ENCODE assay signal across 11 cellular contexts in genomic region chr3:197802505-197803459, GRCh38. TPM values are rescaled to one million over a fixed set of nuclear protein-coding genes. Genes with fewer than 3 reads are reported as not detected.
A peak's percentile ranks its signal among the peaks of the same experiment; 100 is the strongest.
DNase-seq lines count a peak whose midpoint lies in the region; ATAC-seq and TF ChIP-seq lines count a peak whose summit lies in the region.
"Had no signal": no experiment of that assay in that cellular context is flagged by ENCODE, and none has a peak within 500 bp of the region (broad histone marks: within the 10 kb centered on the region; RNA-seq: fewer than 3 reads in every experiment).

No MANE protein-coding gene starts in this region.

- no peak overlapping the region for H2AFZ ChIP-seq in H9 (ENCODE audit: low read length)

- H4K8ac ChIP-seq in H9 (replicated peaks; ENCODE audit: insufficient read length, low read depth, low read length), result no peak overlapping the region

- no peak overlapping the region for H3K18ac ChIP-seq in H9 (ENCODE audit: insufficient read length, low read depth, low read length)

- H3K23me2 ChIP-seq in H9 (ENCODE audit: insufficient read length, low read depth, low read length, poor library complexity, severe bottlenecking), result no peaks in the 10 kb centered on the region

- H3T11ph ChIP-seq in H9 (ENCODE audit: low read length), result no peak overlapping the region

- H4K20me1 ChIP-seq in H9 (ENCODE audit: control insufficient read depth, insufficient read depth, insufficient read length), result no peaks in the 10 kb centered on the region

- no peak overlapping the region for H2BK12ac ChIP-seq in H9 (ENCODE audit: insufficient read length, low read depth, low read length)

- no peaks in the 10 kb centered on the region for H3K27me3 ChIP-seq in H9 (ENCODE audit: insufficient read depth, low read length)
- H3K27me3 ChIP-seq: body of pancreas, heart right ventricle had no signal

- H3K4ac ChIP-seq in H9 (ENCODE audit: low read depth, low read length), result no peak overlapping the region

- TF ChIP-seq CTCF in C4-2B (conservative IDR thresholded peaks at IDR 0.05) (peak; percentile 64), H9 (conservative IDR thresholded peaks at IDR 0.05) (peak; percentile 40)

- H3K27me3 Mint-ChIP-seq in H9 (ENCODE audit: low read depth), result no peaks in the 10 kb centered on the region
- H3K27me3 Mint-ChIP-seq in activated T-helper 17 cell treated with anti-CD3 and anti-CD28 coated beads, Interleukin-2, amount 50 U/mL, for 72 hours, result no peaks in the 10 kb centered on the region

- no peak overlapping the region for H2BK5ac ChIP-seq in H9 (ENCODE audit: insufficient read length, low read length)

- H3K79me1 ChIP-seq in H9 (ENCODE audit: insufficient read depth, low read depth, low read length, poor library complexity, severe bottlenecking), result peaks cover 14% of the 10 kb centered on the region

- H3K14ac ChIP-seq in H9 (ENCODE audit: insufficient read depth, low read length), result no peak overlapping the region

- no peak overlapping the region for H4K91ac ChIP-seq in H9 (ENCODE audit: insufficient read length, low read depth, low read length)

- H3K27ac Mint-ChIP-seq in H9, result peak overlapping the region in 1 of 3 experiments; percentile 73; a peak in 1 of 7 replicates
- peak overlapping the region; percentile 28 for H3K27ac Mint-ChIP-seq in activated T-helper 17 cell treated with anti-CD3 and anti-CD28 coated beads, Interleukin-2, amount 50 U/mL, for 72 hours

- H2BK120ac ChIP-seq in H9 (ENCODE audit: low read depth, low read length, poor library complexity, severe bottlenecking), result no peak overlapping the region

- ATAC-seq in activated T-helper 17 cell treated with anti-CD3 and anti-CD28 coated beads, Interleukin-2, amount 50 U/mL, for 72 hours (replicated peaks), result peak; percentile 45
- ATAC-seq: body of pancreas had no signal

- H3K23ac ChIP-seq in H9 (ENCODE audit: insufficient read length, low read depth, low read length), result no peak overlapping the region

- no peak overlapping the region for H2AK5ac ChIP-seq in H9 (ENCODE audit: insufficient read length, low read length)

- H3K56ac ChIP-seq in H9 (ENCODE audit: insufficient read length, low read depth, low read length), result no peak overlapping the region

- H3K4me2 ChIP-seq in H9 (ENCODE audit: insufficient read depth, insufficient read length, low read length), result no peak overlapping the region

- H3K9ac ChIP-seq in H9 (ENCODE audit: extremely low read depth, insufficient read length, low read length), result no peak overlapping the region

- no peak overlapping the region for H3K27ac ChIP-seq in C4-2B
- no peak overlapping the region for H3K27ac ChIP-seq in H9 (ENCODE audit: insufficient read length, low read depth, low read length)
- H3K27ac ChIP-seq: body of pancreas, heart right ventricle had no signal

- H4K5ac ChIP-seq in H9 (ENCODE audit: insufficient read length, low read depth, low read length), result no peak overlapping the region

- H3K4me1 Mint-ChIP-seq in H9, result peaks cover 3 to 15% of the 10 kb centered on the region in 2 experiments; a peak in 3 of 4 replicates
- H3K4me1 Mint-ChIP-seq in activated T-helper 17 cell treated with anti-CD3 and anti-CD28 coated beads, Interleukin-2, amount 50 U/mL, for 72 hours, result peaks cover 38% of the 10 kb centered on the region

- no peaks in the 10 kb centered on the region for H3K9me3 Mint-ChIP-seq in H9
- no peaks in the 10 kb centered on the region for H3K9me3 Mint-ChIP-seq in activated T-helper 17 cell treated with anti-CD3 and anti-CD28 coated beads, Interleukin-2, amount 50 U/mL, for 72 hours

- no peak overlapping the region for H2BK15ac ChIP-seq in H9 (ENCODE audit: low read depth, low read length)

- H3K4me1 ChIP-seq in H9 (ENCODE audit: insufficient read depth, low read length), result no peaks in the 10 kb centered on the region; the same call in 1 of the 2 replicates
- H3K4me1 ChIP-seq: body of pancreas had no signal

- H3K4me3 Mint-ChIP-seq in H9, result peak overlapping the region in 1 of 2 experiments; percentile 30; a peak in 1 of 5 replicates
- peak overlapping the region; percentile 31 for H3K4me3 Mint-ChIP-seq in activated T-helper 17 cell treated with anti-CD3 and anti-CD28 coated beads, Interleukin-2, amount 50 U/mL, for 72 hours

- H3K79me2 ChIP-seq in H9 (ENCODE audit: insufficient read depth, low read length), result peaks cover 23% of the 10 kb centered on the region; the same call in 1 of the 2 replicates

- peaks cover 2 to 8% (median 4%) of the 10 kb centered on the region in 3 experiments; a peak in 5 of 7 replicates for H3K36me3 Mint-ChIP-seq in H9 (ENCODE audit: insufficient read depth in 1 of 3, low read depth in 3 of 3)
- H3K36me3 Mint-ChIP-seq in activated T-helper 17 cell treated with anti-CD3 and anti-CD28 coated beads, Interleukin-2, amount 50 U/mL, for 72 hours (ENCODE audit: low read depth), result peaks cover 6% of the 10 kb centered on the region

- H3K9me3 ChIP-seq in H9 (ENCODE audit: control insufficient read depth, low read depth, low read length), result no peaks in the 10 kb centered on the region
- H3K9me3 ChIP-seq: body of pancreas, heart right ventricle had no signal

- DNase-seq in H9 (no peak), lung microvascular endothelial cell (ENCODE audit: low read depth in 2 of 2) (peak; percentile 5 to 23), NCI-H1417 treated with DMSO at 0.1 percent for 48 hours (lab: John Stamatoyannopoulos, UW) (no peak), medulla oblongata (ENCODE audit: extremely low spot score) (no peak), amniotic stem cell (lab: John Stamatoyannopoulos, UW) (no peak), NCI-H345 treated with DMSO at 0.1 percent for 48 hours (lab: John Stamatoyannopoulos, UW; ENCODE audit: unreplicated experiment) (no peak)
- DNase-seq: heart right ventricle, T-helper 9 cell had no signal

- no CpG with 5 or more reads among the region's 9 CpGs for WGBS in H9 (ENCODE audit: extremely low coverage, insufficient read length, low lambda C conversion rate)

- H2BK20ac ChIP-seq in H9 (ENCODE audit: low read depth, low read length, poor library complexity, severe bottlenecking), result no peak overlapping the region

RNA-seq across cellular contexts. Expression of gene LRCH3, which starts 11.7 kb away (rescaled TPM):
- 54.7 and 56.4 TPM in 2 replicates for total RNA-seq in H9 (2021)
- total RNA-seq in activated T-helper 17 cell treated with anti-CD3 and anti-CD28 coated beads, Interleukin-2, amount 50 U/mL, for 72 hours, result 10 to 100 TPM; 59.2 to 62.8 TPM
- 30.9 and 77.0 TPM in 2 replicates for total RNA-seq in lung microvascular endothelial cell

RNA-seq across cellular contexts. Expression of gene FYTTD1, which starts 53.1 kb away (rescaled TPM):
- total RNA-seq in H9 (2021) (19.4 and 21.2 TPM in 2 replicates), lung microvascular endothelial cell (34.0 and 51.8 TPM in 2 replicates)
- total RNA-seq in activated T-helper 17 cell treated with anti-CD3 and anti-CD28 coated beads, Interleukin-2, amount 50 U/mL, for 72 hours, result 10 to 100 TPM; 14.5 to 23.7 TPM

Comparison
In these comparisons a context has a peak if more than half of its experiments do, and no peak if none do; other contexts are left out.
1. DNase-seq: peak in lung microvascular endothelial cell (2 of 2); none in H9 (single experiment), NCI-H1417 treated with DMSO at 0.1 percent for 48 hours (single experiment), medulla oblongata (single experiment), amniotic stem cell (single experiment) and NCI-H345 treated with DMSO at 0.1 percent for 48 hours (single experiment).